ENCODE assay signal across 1 cellular context in genomic region chr11:6393989-6394670, GRCh38.
TF ChIP-seq lines count a peak whose summit lies in the region.

No MANE protein-coding gene starts in this region.

TF ChIP-seq in IMR-90, 13 proteins besides CTCF, POLR2A, EP300 and RAD21:
- TF ChIP-seq MAZ (IDR thresholded peaks at IDR 0.05; ENCODE audit: borderline replicate concordance, low read depth, low read length): no peak
- no peak for TF ChIP-seq RCOR1 (IDR thresholded peaks at IDR 0.05; ENCODE audit: insufficient replicate concordance, low read length)
- no peak for TF ChIP-seq ELK1 (IDR thresholded peaks at IDR 0.05; ENCODE audit: borderline replicate concordance, low read depth, low read length)
- TF ChIP-seq RFX5 (IDR thresholded peaks at IDR 0.05; ENCODE audit: low read depth, low read length): no peak
- no peak for TF ChIP-seq FOS (IDR thresholded peaks at IDR 0.05; ENCODE audit: low read depth, low read length)
- no peak for TF ChIP-seq MAFK (IDR thresholded peaks at IDR 0.05; ENCODE audit: low read depth, low read length)
- TF ChIP-seq NFE2L2 (IDR thresholded peaks at IDR 0.05; ENCODE audit: low read depth, low read length): no peak
- TF ChIP-seq CHD1 (IDR thresholded peaks at IDR 0.05; ENCODE audit: low read depth, low read length): no peak
- no peak for TF ChIP-seq MXI1 (IDR thresholded peaks at IDR 0.05; ENCODE audit: borderline replicate concordance, low read depth, low read length)
- no peak for TF ChIP-seq BHLHE40 (IDR thresholded peaks at IDR 0.05; ENCODE audit: low read depth, low read length)
- TF ChIP-seq SMC3 (IDR thresholded peaks at IDR 0.05; ENCODE audit: low read depth, low read length): no peak
- TF ChIP-seq CEBPB (IDR thresholded peaks at IDR 0.05; ENCODE audit: low read depth, low read length): no peak
- TF ChIP-seq USF2 (IDR thresholded peaks at IDR 0.05; ENCODE audit: low read depth, low read length): no peak
TF ChIP-seq in IMR-90: peak in this region for 0.
